ENCODE assay signal across 8 cellular contexts in the genomic region with DNA sequence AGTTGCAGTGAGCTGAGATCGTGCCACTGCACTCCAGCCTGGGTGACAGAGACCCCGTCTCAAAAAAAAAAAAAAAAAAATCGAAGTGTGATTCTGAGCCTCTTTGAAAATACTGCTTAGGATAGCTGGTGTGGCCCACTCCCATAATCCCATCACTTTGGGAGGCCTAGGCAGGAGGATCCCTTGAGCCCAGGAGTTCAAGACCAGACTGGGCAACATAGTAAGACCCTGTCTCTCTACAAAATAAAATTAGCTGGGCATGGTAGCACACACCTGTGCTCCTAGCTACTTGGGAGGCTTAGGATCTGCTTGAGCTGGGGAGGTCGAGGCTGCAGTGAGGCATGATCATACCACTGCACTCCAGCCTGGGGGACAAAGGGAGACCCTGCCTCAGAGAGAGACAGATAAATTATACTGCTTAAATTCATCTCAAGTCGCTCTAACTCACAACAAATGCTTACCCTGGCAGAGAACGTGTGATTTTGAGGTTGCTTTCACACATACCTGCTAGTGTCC. TPM values are rescaled to one million over a fixed set of nuclear protein-coding genes. Genes with fewer than 3 reads are reported as not detected.
DNase-seq lines count a peak whose midpoint lies in the region; ATAC-seq and TF ChIP-seq lines count a peak whose summit lies in the region.

No MANE protein-coding gene starts in this region.

- TF ChIP-seq EP300 in transverse colon (IDR thresholded peaks at IDR 0.05; ENCODE audit: low read depth): no peak

- H3K27ac ChIP-seq in adrenal gland (peak overlapping the region in 3 of 5 donors; percentile 84 to 89 (median 89)), lung (ENCODE audit: low read depth in 1 of 2, low read length in 1 of 2) (peak overlapping the region in 1 of 2 donors; percentile 88), transverse colon (peak overlapping the region; percentile 77 to 93 (median 90))

- TF ChIP-seq CTCF in adrenal gland (IDR thresholded peaks at IDR 0.05) (no peak), lung (IDR thresholded peaks at IDR 0.05; ENCODE audit: control extremely low read depth, extremely low read depth) (no peak), transverse colon (IDR thresholded peaks at IDR 0.05) (no peak)

- TF ChIP-seq POLR2A in adrenal gland (IDR thresholded peaks at IDR 0.05) (no peak), transverse colon (IDR thresholded peaks at IDR 0.05) (no peak)

- H3K36me3 ChIP-seq in adrenal gland (replicated peaks in 1 of 2) (no peaks in the 10 kb centered on the region), lung (ENCODE audit: control insufficient read depth in 2 of 2, insufficient read depth in 2 of 2, low read length in 2 of 2) (no peaks in the 10 kb centered on the region), transverse colon (no peaks in the 10 kb centered on the region)

- WGBS in adrenal gland, 4 donors: 43 to 58% (median 46%) methylated on average over 5 to 6 of the region's 6 CpGs
- 46 to 56% methylated on average over 6 of the region's 6 CpGs for WGBS in lung, 2 donors
- 47% methylated on average over 6 of the region's 6 CpGs; no CpG with 5 or more reads in 1 of the 2 donors for WGBS in transverse colon (ENCODE audit: low coverage in 1 of 2), 2 donors

- no peak overlapping the region for H3K27ac Mint-ChIP-seq in activated T-cell treated with anti-CD3 and anti-CD28 coated beads, Interleukin-2, amount 50 U/mL, for 72 hours

- ATAC-seq in activated T-cell treated with anti-CD3 and anti-CD28 coated beads, Interleukin-2, amount 50 U/mL, for 72 hours (replicated peaks in 1 of 2): no peak
- ATAC-seq in lung (ENCODE audit: insufficient read depth, low FRiP score): no peak

- H3K9me3 ChIP-seq in adrenal gland (replicated peaks in 1 of 3) (no peaks in the 10 kb centered on the region), lung (ENCODE audit: control insufficient read depth in 2 of 2, insufficient read depth in 1 of 2, low read length in 1 of 2) (no peaks in the 10 kb centered on the region), transverse colon (no peaks in the 10 kb centered on the region)

- no peaks in the 10 kb centered on the region for H3K27me3 ChIP-seq in adrenal gland
- H3K27me3 ChIP-seq in lung (ENCODE audit: control insufficient read depth, insufficient read depth): no peaks in the 10 kb centered on the region
- H3K27me3 ChIP-seq in transverse colon: no peaks in the 10 kb centered on the region

- H3K4me1 Mint-ChIP-seq in activated T-cell treated with anti-CD3 and anti-CD28 coated beads, Interleukin-2, amount 50 U/mL, for 72 hours (ENCODE audit: low read depth): peaks cover 38% of the 10 kb centered on the region

- H3K36me3 Mint-ChIP-seq in activated T-cell treated with anti-CD3 and anti-CD28 coated beads, Interleukin-2, amount 50 U/mL, for 72 hours (ENCODE audit: insufficient read depth in 2 of 2): no peaks in the 10 kb centered on the region

- no peaks in the 10 kb centered on the region for H3K9me3 Mint-ChIP-seq in activated T-cell treated with anti-CD3 and anti-CD28 coated beads, Interleukin-2, amount 50 U/mL, for 72 hours

- H3K4me1 ChIP-seq in adrenal gland (replicated peaks in 1 of 2): peaks cover 0 to 8% of the 10 kb centered on the region in 2 donors
- no peaks in the 10 kb centered on the region for H3K4me1 ChIP-seq in lung (ENCODE audit: control insufficient read depth in 2 of 2, insufficient read depth in 2 of 2, low read length in 2 of 2)
- H3K4me1 ChIP-seq in transverse colon: peaks cover 0 to 5% (median 2%) of the 10 kb centered on the region in 4 donors

- peaks cover 7% of the 10 kb centered on the region for H3K27me3 Mint-ChIP-seq in activated T-cell treated with anti-CD3 and anti-CD28 coated beads, Interleukin-2, amount 50 U/mL, for 72 hours (ENCODE audit: low read depth)

- H3K4me3 ChIP-seq in adrenal gland (peak overlapping the region in 2 of 4 donors; percentile 67 to 90), lung (peak overlapping the region; percentile 68), transverse colon (peak overlapping the region in 3 of 4 donors; percentile 51 to 80 (median 77))

- no peak for DNase-seq in activated T-cell treated with anti-CD3 and anti-CD28 coated beads, Interleukin-2, amount 50 U/mL, for 72 hours
- no peak for DNase-seq in activated T-cell treated with anti-CD3 and anti-CD28 coated beads, Interleukin-2, amount 50 U/mL, for 1 hour
- DNase-seq in adrenal gland: no peak
- DNase-seq in lung (ENCODE audit: low spot score): no peak
- no peak for DNase-seq in transverse colon
- DNase-seq in HK-2 (ENCODE audit: unreplicated experiment): no peak
- no peak for DNase-seq in COLO829 (ENCODE audit: low spot score)
- DNase-seq in GM03348 (ENCODE audit: low spot score): no peak

- intact Hi-C loops in adrenal gland (cut with DNase I): loop anchor here (10.0 kb wide), 2 partner anchors 121 to 131 kb away; partner anchors contain the start of gene NOP56 (in 1 of the 2)
- intact Hi-C loops in transverse colon (cut with DNase I; ENCODE audit: low total_unique reads): no loop called here

- H3K4me3 Mint-ChIP-seq in activated T-cell treated with anti-CD3 and anti-CD28 coated beads, Interleukin-2, amount 50 U/mL, for 72 hours: peak overlapping the region; percentile 90 to 94

- in situ Hi-C loops in transverse colon (cut with MboI; ENCODE audit: low pct_ligation_motif_present in 1 of 4, low pct_unique_long_range_greater_than_20kb in 1 of 4, low sequenced_read_pairs in 3 of 4): loop anchor here in 3 of 4 donors (10.0 kb wide), 2 partner anchors 121 to 131 kb away; partner anchors contain the start of gene NOP56 (in 1 of the 3)

RNA-seq across cellular contexts. Expression of gene TMC2, which starts 12.4 kb away (rescaled TPM):
- total RNA-seq in activated T-cell treated with anti-CD3 and anti-CD28 coated beads, Interleukin-2, amount 50 U/mL, for 72 hours: not detected
- total RNA-seq in adrenal gland (under 1 TPM in 1 of 8 donors, not detected in 7; 0.42 TPM), lung (under 1 TPM in 1 of 2 donors, not detected in 1; 0.31 TPM), transverse colon (not detected)
- polyA plus RNA-seq in adrenal gland (1 to 10 TPM in 1 of 3 donors, under 1 TPM in 2; 0.20 to 1.3 (median 0.82) TPM), lung (under 1 TPM; 0.06 to 0.15 TPM)

RNA-seq across cellular contexts. Expression of gene ZNF343, which starts 15.3 kb away (rescaled TPM):
- total RNA-seq in activated T-cell treated with anti-CD3 and anti-CD28 coated beads, Interleukin-2, amount 50 U/mL, for 72 hours: 10 to 100 TPM; 12.4 to 16.4 TPM
- 10 to 100 TPM in 3 of 8 donors, 1 to 10 TPM in 5; 5.8 to 13.0 (median 8.3) TPM for total RNA-seq in adrenal gland
- 10 to 100 TPM in 1 of 3 donors, 1 to 10 TPM in 2; 8.0 to 10.9 (median 9.4) TPM for polyA plus RNA-seq in adrenal gland
- 10 to 100 TPM in 1 of 2 donors, 1 to 10 TPM in 1; 8.6 to 14.8 TPM for total RNA-seq in lung
- 1 to 10 TPM; 4.9 to 5.6 TPM for polyA plus RNA-seq in lung
- 1 to 10 TPM; 2.4 to 9.8 (median 6.1) TPM for total RNA-seq in transverse colon

RNA-seq across cellular contexts. Expression of gene SNRPB, which starts 53.4 kb away (rescaled TPM):
- total RNA-seq in activated T-cell treated with anti-CD3 and anti-CD28 coated beads, Interleukin-2, amount 50 U/mL, for 72 hours: 100 to 1,000 TPM; 286 to 329 TPM
- total RNA-seq in adrenal gland (100 to 1,000 TPM in 7 of 8 donors, 10 to 100 TPM in 1; 77.7 to 265 (median 150) TPM), lung (100 to 1,000 TPM in 1 of 2 donors, 10 to 100 TPM in 1; 71.4 to 150 TPM), transverse colon (100 to 1,000 TPM in 3 of 4 donors, 10 to 100 TPM in 1; 50.9 to 144 (median 125) TPM)
- polyA plus RNA-seq in adrenal gland (100 to 1,000 TPM in 2 of 3 donors, 10 to 100 TPM in 1; 66.2 to 192 (median 109) TPM), lung (100 to 1,000 TPM; 207 to 291 TPM)
